Comparison of ENCODE assay signal across 8 cellular contexts in genomic region chr1:72918939-72919338, GRCh38.
"Had no signal": no experiment of that assay in that cellular context is flagged by ENCODE, and none has a peak within 500 bp of the region (broad histone marks: within the 10 kb centered on the region; RNA-seq: fewer than 3 reads in every experiment).

No MANE protein-coding gene starts in this region.

- FAIRE-seq: H1, H54, HTR-8/SVneo had no signal

- DNase-seq: H9, HCEC 1CT, Kasumi-1, KG1 had no signal

- H3K4me2 ChIP-seq: GM23338 had no signal

- H2AFZ ChIP-seq: GM23338 had no signal

- H3K4me3 ChIP-seq: GM23338 had no signal

- ATAC-seq: GM23338 had no signal
